In genomic region chr14:72924332-72924731, GRCh38 we compare ENCODE assay signal across 17 cellular contexts. TPM values are rescaled to one million over a fixed set of nuclear protein-coding genes. Genes with fewer than 3 reads are reported as not detected.
A peak's percentile ranks its signal among the peaks of the same experiment; 100 is the strongest.
DNase-seq lines count a peak whose midpoint lies in the region; ATAC-seq and TF ChIP-seq lines count a peak whose summit lies in the region.
"Had no signal": no experiment of that assay in that cellular context is flagged by ENCODE, and none has a peak within 500 bp of the region (broad histone marks: within the 10 kb centered on the region; RNA-seq: fewer than 3 reads in every experiment).

No MANE protein-coding gene starts in this region.

- H3K4me3 ChIP-seq in dorsolateral prefrontal cortex = no peak overlapping the region
- H3K4me3 ChIP-seq: GM12878 had no signal

- H3K27me3 ChIP-seq in dorsolateral prefrontal cortex = no peaks in the 10 kb centered on the region
- H3K27me3 ChIP-seq: testis had no signal

- intact Hi-C loops in left cardiac atrium (cut with DNase I) (no loop called here), dorsolateral prefrontal cortex (cut with DNase I) (loop anchor here in 1 of 2 donors (2.0 kb wide), 1 partner anchor 32 kb away; no protein-coding TSS in a partner anchor)

- no peak for ATAC-seq in activated naive CD4-positive, alpha-beta T cell treated with anti-CD3 and anti-CD28 coated beads, Interleukin-2, amount 50 U/mL, for 72 hours
- no peak for ATAC-seq in left cardiac atrium
- no peak for ATAC-seq in GM19324 (IDR thresholded peaks at IDR 0.05; ENCODE audit: low FRiP score, unreplicated experiment)
- ATAC-seq: GM12878 had no signal

- H3K4me1 Mint-ChIP-seq in activated naive CD4-positive, alpha-beta T cell treated with anti-CD3 and anti-CD28 coated beads, Interleukin-2, amount 50 U/mL, for 24 hours = peaks cover 7% of the 10 kb centered on the region
- H3K4me1 Mint-ChIP-seq in type B pancreatic cell (ENCODE audit: unreplicated experiment) = peaks cover 10% of the 10 kb centered on the region

- H3K27ac Mint-ChIP-seq in activated naive CD4-positive, alpha-beta T cell treated with anti-CD3 and anti-CD28 coated beads, Interleukin-2, amount 50 U/mL, for 24 hours = peak overlapping the region; percentile 51
- no peak overlapping the region for H3K27ac Mint-ChIP-seq in activated naive CD4-positive, alpha-beta T cell treated with anti-CD3 and anti-CD28 coated beads, Interleukin-2, amount 50 U/mL, for 72 hours
- peak overlapping the region; percentile 26 for H3K27ac Mint-ChIP-seq in type B pancreatic cell

- no peak overlapping the region for H3K4me3 Mint-ChIP-seq in activated naive CD4-positive, alpha-beta T cell treated with anti-CD3 and anti-CD28 coated beads, Interleukin-2, amount 50 U/mL, for 24 hours
- H3K4me3 Mint-ChIP-seq in type B pancreatic cell = peak overlapping the region; percentile 31

- peaks cover 4% of the 10 kb centered on the region for H3K27me3 Mint-ChIP-seq in activated naive CD4-positive, alpha-beta T cell treated with anti-CD3 and anti-CD28 coated beads, Interleukin-2, amount 50 U/mL, for 24 hours
- H3K27me3 Mint-ChIP-seq in type B pancreatic cell = peaks cover 17% of the 10 kb centered on the region

- no peak for DNase-seq in activated naive CD4-positive, alpha-beta T cell treated with anti-CD3 and anti-CD28 coated beads, Interleukin-2, amount 50 U/mL, for 72 hours (ENCODE audit: low spot score in 2 of 2)
- DNase-seq in NCI-H510A treated with DMSO at 0.1 percent for 48 hours (lab: John Stamatoyannopoulos, UW) (peak; percentile 46), left cardiac atrium (peak; percentile 71), type B pancreatic cell (ENCODE audit: extremely low spot score, unreplicated experiment) (no peak), dorsolateral prefrontal cortex (no peak), NCI-H1048 (lab: John Stamatoyannopoulos, UW) (no peak)
- DNase-seq: activated CD8-positive, alpha-beta memory T cell treated with anti-CD3 and anti-CD28 coated beads, Interleukin-2, amount 50 U/mL, for 48 hours; activated naive CD4-positive, alpha-beta T cell treated with anti-CD3 and anti-CD28 coated beads, Interleukin-2, amount 50 U/mL, for 16 hours; caudate nucleus; kidney; NK-92 treated with Interleukin-12 subunit alpha and Interleukin-12 subunit beta, amount 100 ng/mL, for 24 hours; posterior cingulate gyrus; stimulated activated CD4-positive, alpha-beta T cell treated with anti-CD3 and anti-CD28 coated beads, Interleukin-15, amount 100 ng/mL, for 24 hours had no signal

- H3K9me3 Mint-ChIP-seq in activated naive CD4-positive, alpha-beta T cell treated with anti-CD3 and anti-CD28 coated beads, Interleukin-2, amount 50 U/mL, for 24 hours = no peaks in the 10 kb centered on the region
- H3K9me3 Mint-ChIP-seq in activated naive CD4-positive, alpha-beta T cell treated with anti-CD3 and anti-CD28 coated beads, Interleukin-2, amount 50 U/mL, for 72 hours = no peaks in the 10 kb centered on the region
- no peaks in the 10 kb centered on the region for H3K9me3 Mint-ChIP-seq in type B pancreatic cell

- no peak for TF ChIP-seq CTCF in type B pancreatic cell (conservative IDR thresholded peaks at IDR 0.05)
- TF ChIP-seq CTCF in dorsolateral prefrontal cortex (IDR thresholded peaks at IDR 0.05 in 54 of 56, conservative IDR thresholded peaks at IDR 0.05 in 2 of 56; ENCODE audit: low read depth in 1 of 56, partially characterized antibody in 56 of 56) = no peak

- no peaks in the 10 kb centered on the region for H3K36me3 Mint-ChIP-seq in activated naive CD4-positive, alpha-beta T cell treated with anti-CD3 and anti-CD28 coated beads, Interleukin-2, amount 50 U/mL, for 24 hours
- H3K36me3 Mint-ChIP-seq in activated naive CD4-positive, alpha-beta T cell treated with anti-CD3 and anti-CD28 coated beads, Interleukin-2, amount 50 U/mL, for 72 hours = no peaks in the 10 kb centered on the region
- H3K36me3 Mint-ChIP-seq in type B pancreatic cell = no peaks in the 10 kb centered on the region

- no peak overlapping the region for H3K27ac ChIP-seq in dorsolateral prefrontal cortex
- H3K27ac ChIP-seq: testis had no signal

RNA-seq across cellular contexts. Expression of gene DCAF4, which starts 1.9 kb away (rescaled TPM):
- 10 to 100 TPM; 17.7 to 20.5 TPM for total RNA-seq in activated naive CD4-positive, alpha-beta T cell treated with anti-CD3 and anti-CD28 coated beads, Interleukin-2, amount 50 U/mL, for 72 hours
- total RNA-seq in left cardiac atrium (10 to 100 TPM in 1 of 2 donors, 1 to 10 TPM in 1; 8.3 to 10.4 TPM), type B pancreatic cell (ENCODE audit: low replicate concordance) (11.0 and 17.9 TPM in 2 replicates), dorsolateral prefrontal cortex (10 to 100 TPM in 119 of 120 experiments, 1 to 10 TPM in 1; 7.9 to 32.3 (median 20.1) TPM)

RNA-seq across cellular contexts. Expression of gene DPF3, which starts 30.4 kb away (rescaled TPM):
- total RNA-seq in activated naive CD4-positive, alpha-beta T cell treated with anti-CD3 and anti-CD28 coated beads, Interleukin-2, amount 50 U/mL, for 72 hours = under 1 TPM in 1 of 2 donors, not detected in 1; 0.29 TPM
- total RNA-seq in left cardiac atrium (10 to 100 TPM; 18.9 to 23.3 TPM), type B pancreatic cell (ENCODE audit: low replicate concordance) (4.5 and 5.8 TPM in 2 replicates), dorsolateral prefrontal cortex (10 to 100 TPM; 11.7 to 36.8 (median 19.0) TPM)

Comparison
In these comparisons a context has a peak if more than half of its experiments do, and no peak if none do; other contexts are left out.
1. H3K27ac Mint-ChIP-seq: peak in activated naive CD4-positive, alpha-beta T cell treated with anti-CD3 and anti-CD28 coated beads, Interleukin-2, amount 50 U/mL, for 24 hours (single experiment) and type B pancreatic cell (single experiment); none in activated naive CD4-positive, alpha-beta T cell treated with anti-CD3 and anti-CD28 coated beads, Interleukin-2, amount 50 U/mL, for 72 hours (0 of 2).
2. DNase-seq: peak in NCI-H510A treated with DMSO at 0.1 percent for 48 hours (single experiment) and left cardiac atrium (single experiment); none in activated naive CD4-positive, alpha-beta T cell treated with anti-CD3 and anti-CD28 coated beads, Interleukin-2, amount 50 U/mL, for 72 hours (0 of 2), type B pancreatic cell (single experiment), dorsolateral prefrontal cortex (0 of 10) and NCI-H1048 (single experiment).